In the genomic region with DNA sequence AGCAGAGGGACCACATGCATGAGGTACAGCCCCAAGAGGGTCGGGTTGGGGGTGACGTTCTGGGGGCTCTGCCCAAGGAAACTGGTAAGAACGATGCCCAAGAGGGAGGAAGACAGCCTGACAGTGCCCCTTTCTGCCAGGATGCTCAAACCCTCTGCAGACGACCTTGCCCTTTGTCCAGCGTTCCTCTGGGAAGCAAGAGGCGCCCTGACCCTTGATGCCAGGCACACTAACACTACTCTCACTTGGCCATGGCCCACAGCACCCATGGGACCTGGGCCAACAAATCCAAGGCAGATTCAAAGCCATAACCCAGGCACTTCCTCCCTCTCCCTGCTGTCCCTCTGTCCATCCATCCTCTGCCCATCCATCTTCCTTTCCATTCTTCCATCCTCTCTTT, we compare ENCODE assay signal across 24 cellular contexts. TPM values are rescaled to one million over a fixed set of nuclear protein-coding genes. Genes with fewer than 3 reads are reported as not detected.
"Had no signal": no experiment of that assay in that cellular context is flagged by ENCODE, and none has a peak within 500 bp of the region (broad histone marks: within the 10 kb centered on the region; RNA-seq: fewer than 3 reads in every experiment).

No MANE protein-coding gene starts in this region.

- H2AFZ ChIP-seq: parathyroid adenoma had no signal

- H3K27ac ChIP-seq: epithelial cell of prostate, gastroesophageal sphincter, parathyroid adenoma, upper lobe of left lung, VCaP had no signal

- H3K27me3 Mint-ChIP-seq: brain, memory B cell had no signal

- H3K4me3 ChIP-seq: gastroesophageal sphincter, upper lobe of left lung had no signal

- H3K9me3 ChIP-seq: gastroesophageal sphincter, upper lobe of left lung had no signal

- H3K27ac Mint-ChIP-seq: activated naive CD4-positive, alpha-beta T cell treated with anti-CD3 and anti-CD28 coated beads for 36 hours; brain; memory B cell; nephron; T-helper 2 cell treated with Interferon-gamma antibody and Interleukin-4, amounts not matched to agents 5 μg/mL and 100 μg/mL, for 36 hours had no signal

- H3K9me3 Mint-ChIP-seq: activated naive CD4-positive, alpha-beta T cell treated with anti-CD3 and anti-CD28 coated beads for 36 hours; brain; memory B cell; nephron; T-helper 2 cell treated with Interferon-gamma antibody and Interleukin-4, amounts not matched to agents 5 μg/mL and 100 μg/mL, for 36 hours had no signal

- H3K4me3 Mint-ChIP-seq: activated naive CD4-positive, alpha-beta T cell treated with anti-CD3 and anti-CD28 coated beads for 36 hours; brain; memory B cell; nephron; T-helper 2 cell treated with Interferon-gamma antibody and Interleukin-4, amounts not matched to agents 5 μg/mL and 100 μg/mL, for 36 hours had no signal

- ATAC-seq: activated CD4-positive, CD25-positive, alpha-beta regulatory T cell treated with anti-CD3 and anti-CD28 coated beads, Interleukin-2, amount 50 U/mL, for 24 hours; gastroesophageal sphincter; right cardiac atrium; stimulated activated naive CD8-positive, alpha-beta T cell treated with anti-CD3 and anti-CD28 coated beads, Interleukin-15, Interleukin-2, amounts not matched to agents 100 U/mL and 50 U/mL, for 24 hours had no signal

- H3K4me1 Mint-ChIP-seq: brain, nephron had no signal

- H3K27me3 ChIP-seq: gastroesophageal sphincter, upper lobe of left lung had no signal

- H3K9ac ChIP-seq: parathyroid adenoma had no signal

- DNase-seq: activated CD4-positive, alpha-beta T cell treated with anti-CD3 and anti-CD28 coated beads, Interleukin-2, amount 50 U/mL, for 4 hours; activated effector memory CD4-positive, alpha-beta T cell treated with Interleukin-2 at 50 U/mL for 16 hours; activated naive CD4-positive, alpha-beta T cell treated with anti-CD3 and anti-CD28 coated beads for 36 hours; activated T-cell treated with anti-CD3 and anti-CD28 coated beads, Interleukin-2, amount 50 U/mL, for 1 hour; head of caudate nucleus; nucleus accumbens; right cardiac atrium; stimulated activated CD4-positive, alpha-beta T cell treated with anti-CD3 and anti-CD28 coated beads, Interleukin-4, amount 100 ng/mL, for 24 hours; stimulated activated naive CD8-positive, alpha-beta T cell treated with anti-CD3 and anti-CD28 coated beads, Interleukin-15, Interleukin-2, amounts not matched to agents 100 U/mL and 50 U/mL, for 24 hours; upper lobe of left lung had no signal

RNA-seq across cellular contexts. Expression of a gene that starts 49.8 kb away (rescaled TPM):
- total RNA-seq: activated naive CD4-positive, alpha-beta T cell treated with anti-CD3 and anti-CD28 coated beads for 36 hours; chondrocyte; gastroesophageal sphincter; myocyte; pulmonary artery endothelial cell; subcutaneous adipose tissue had no signal
- polyA plus RNA-seq: aorta, right cardiac atrium had no signal
